ENCODE assay signal across 17 cellular contexts in genomic region chr7:103059471-103059870, GRCh38. TPM values are rescaled to one million over a fixed set of nuclear protein-coding genes. Genes with fewer than 3 reads are reported as not detected.
"Had no signal": no experiment of that assay in that cellular context is flagged by ENCODE, and none has a peak within 500 bp of the region (broad histone marks: within the 10 kb centered on the region; RNA-seq: fewer than 3 reads in every experiment).

No MANE protein-coding gene starts in this region.

- H3K9me3 ChIP-seq: colonic mucosa, esophagus squamous epithelium, gastroesophageal sphincter, lower lobe of right lung, neutrophil, sigmoid colon had no signal

- H3K27ac ChIP-seq: cardiac muscle cell, colonic mucosa, esophagus squamous epithelium, gastroesophageal sphincter, lower lobe of right lung, neutrophil, sigmoid colon had no signal

- H3K36me3 ChIP-seq: cardiac muscle cell, colonic mucosa, esophagus squamous epithelium, gastroesophageal sphincter, lower lobe of right lung, neutrophil, sigmoid colon had no signal

- ATAC-seq: activated naive CD4-positive, alpha-beta T cell treated with anti-CD3 and anti-CD28 coated beads, Interleukin-2, amount 50 U/mL, for 72 hours; gastroesophageal sphincter; lower lobe of right lung had no signal

- H3K4me3 ChIP-seq: cardiac muscle cell, colonic mucosa, esophagus squamous epithelium, gastroesophageal sphincter, lower lobe of right lung, sigmoid colon had no signal

- DNase-seq: activated CD4-positive, alpha-beta T cell treated with anti-CD3 and anti-CD28 coated beads, Interleukin-2, amount 50 U/mL, for 4 hours; activated CD4-positive, CD25-positive, alpha-beta regulatory T cell treated with anti-CD3 and anti-CD28 coated beads, Interleukin-2, amount 50 U/mL, for 72 hours; activated effector memory CD4-positive, alpha-beta T cell treated with Interleukin-2 at 50 U/mL for 16 hours; activated T-cell treated with anti-CD3 and anti-CD28 coated beads, Interleukin-2, amount 50 U/mL, for 1 hour; colonic mucosa; esophagus squamous epithelium; lower lobe of right lung; naive B cell; sigmoid colon; stimulated activated CD4-positive, alpha-beta T cell treated with anti-CD3 and anti-CD28 coated beads, Interleukin-12 subunit alpha, Interleukin-12 subunit beta, amount 100 ng/mL, for 4 hours; stimulated activated CD4-positive, alpha-beta T cell treated with anti-CD3 and anti-CD28 coated beads, Interleukin-2, amount 100 ng/mL, for 48 hours; stimulated activated naive CD4-positive, alpha-beta T cell treated with Interleukin-2 at 50 U/mL for 16 hours had no signal

- H3K27me3 ChIP-seq: cardiac muscle cell, colonic mucosa, esophagus squamous epithelium, gastroesophageal sphincter, neutrophil, sigmoid colon had no signal

- H3K4me1 ChIP-seq: colonic mucosa, esophagus squamous epithelium, gastroesophageal sphincter, lower lobe of right lung, sigmoid colon had no signal

RNA-seq across cellular contexts. Expression of gene FBXL13, which starts 15.1 kb away (rescaled TPM):
- total RNA-seq: T-helper 2 cell treated with Interferon-gamma antibody and Interleukin-4, amounts not matched to agents 100 ng/mL and 5 ng/mL, for 36 hours had no signal
